ENCODE assay signal across 1 cellular context in genomic region chr22:20393705-20394476, GRCh38.
TF ChIP-seq lines count a peak whose summit lies in the region.

Gene ZNF74 (plus strand): TSS chr22:20394151. CDS start chr22:20394629, 478 bp downstream.

TF ChIP-seq in HepG2, 621 proteins besides CTCF, POLR2A, EP300 and RAD21 (continued from another document and continues in another):
- TF ChIP-seq ZSCAN5A (CRISPR knock-in tag; IDR thresholded peaks at IDR 0.05; ENCODE audit: borderline replicate concordance) (no peak), SSRP1 (CRISPR knock-in tag; IDR thresholded peaks at IDR 0.05) (no peak), ZFP41 (CRISPR knock-in tag; IDR thresholded peaks at IDR 0.05; ENCODE audit: borderline replicate concordance) (peak; percentile 88; the same call in 1 of the 2 replicates), FOXA3 (CRISPR knock-in tag; IDR thresholded peaks at IDR 0.05) (peak; percentile 18; the same call in 1 of the 2 replicates), MNT (IDR thresholded peaks at IDR 0.05) (no peak), RERE (CRISPR knock-in tag; IDR thresholded peaks at IDR 0.05; ENCODE audit: low read depth) (no peak), ZXDC (CRISPR knock-in tag; IDR thresholded peaks at IDR 0.05) (no peak), ZNF225 (CRISPR knock-in tag; IDR thresholded peaks at IDR 0.05) (no peak; the same call in 1 of the 2 replicates), ZBTB37 (CRISPR knock-in tag; IDR thresholded peaks at IDR 0.05) (no peak), MYC (CRISPR knock-in tag; IDR thresholded peaks at IDR 0.05; ENCODE audit: borderline replicate concordance) (no peak), ONECUT2 (CRISPR knock-in tag; IDR thresholded peaks at IDR 0.05) (no peak), USF2 (IDR thresholded peaks at IDR 0.05; ENCODE audit: low read depth, low read length) (no peak), USF2 (CRISPR knock-in tag; IDR thresholded peaks at IDR 0.05; ENCODE audit: borderline replicate concordance) (no peak), ZNF335 (CRISPR knock-in tag; IDR thresholded peaks at IDR 0.05) (peak; percentile 68; the same call in 1 of the 2 replicates), TRAFD1 (CRISPR knock-in tag; IDR thresholded peaks at IDR 0.05; ENCODE audit: borderline replicate concordance) (no peak), GMEB2 (CRISPR knock-in tag; IDR thresholded peaks at IDR 0.05; ENCODE audit: low read depth) (peak; percentile 82), CEBPG (CRISPR knock-in tag; IDR thresholded peaks at IDR 0.05) (no peak), ZNF569 (CRISPR knock-in tag; IDR thresholded peaks at IDR 0.05; ENCODE audit: borderline replicate concordance) (no peak), ZNF180 (CRISPR knock-in tag; IDR thresholded peaks at IDR 0.05; ENCODE audit: borderline replicate concordance, low read depth) (no peak), ZBTB7B (CRISPR knock-in tag; IDR thresholded peaks at IDR 0.05) (peak; percentile 59; the same call in 1 of the 2 replicates), ZBTB39 (CRISPR knock-in tag; IDR thresholded peaks at IDR 0.05) (0 out of 2 replicates have a peak, but pooled peaks have one; percentile 37), KDM3A (CRISPR knock-in tag; IDR thresholded peaks at IDR 0.05; ENCODE audit: low read depth) (peak; percentile 92), ZBED4 (CRISPR knock-in tag; IDR thresholded peaks at IDR 0.05; ENCODE audit: borderline replicate concordance) (peak; percentile 57; the same call in 1 of the 2 replicates), ZNF460 (CRISPR knock-in tag; IDR thresholded peaks at IDR 0.05; ENCODE audit: borderline replicate concordance) (no peak), ZNF703 (CRISPR knock-in tag; IDR thresholded peaks at IDR 0.05; ENCODE audit: borderline replicate concordance) (peak; percentile 67; the same call in 1 of the 2 replicates), ZNF781 (CRISPR knock-in tag; IDR thresholded peaks at IDR 0.05; ENCODE audit: borderline replicate concordance, not compliant biosample characterization) (no peak), EHMT2 (IDR thresholded peaks at IDR 0.05; ENCODE audit: borderline replicate concordance, low read depth, low read length) (no peak)
